In the genomic region with DNA sequence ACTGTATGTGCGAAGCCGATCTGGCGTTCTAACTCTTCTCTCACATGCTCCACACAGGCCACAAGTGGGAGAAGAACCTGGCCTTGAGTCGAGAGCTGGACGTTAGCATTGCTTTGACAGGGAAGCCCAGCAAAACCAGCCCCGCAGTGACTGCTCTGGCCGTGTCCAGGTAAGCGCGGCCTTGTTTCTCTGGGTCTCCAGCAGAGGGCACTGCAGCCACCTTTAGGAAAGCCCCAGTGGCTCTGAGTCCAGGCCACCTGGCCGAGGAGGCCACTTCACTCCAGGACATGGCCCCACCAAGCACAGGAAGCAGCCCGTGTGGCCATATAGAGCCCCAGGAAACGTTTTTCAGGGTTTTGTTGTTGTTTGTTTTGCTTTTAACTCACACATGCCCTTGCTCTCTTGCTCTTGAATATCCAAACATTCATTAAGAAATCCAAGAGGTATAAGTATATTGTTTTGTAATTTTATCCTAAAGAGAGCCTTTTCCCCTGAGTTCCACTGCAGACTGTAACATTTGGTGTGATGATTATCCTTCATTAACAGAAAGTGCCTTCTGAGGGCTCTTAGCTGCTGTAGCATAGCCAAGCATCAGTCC, we compare ENCODE assay signal across 8 cellular contexts. TPM values are rescaled to one million over a fixed set of nuclear protein-coding genes. Genes with fewer than 3 reads are reported as not detected.
A peak's percentile ranks its signal among the peaks of the same experiment; 100 is the strongest.
DNase-seq lines count a peak whose midpoint lies in the region; ATAC-seq and TF ChIP-seq lines count a peak whose summit lies in the region.

No MANE protein-coding gene starts in this region.

- H3K36me3 Mint-ChIP-seq in Caco-2 (ENCODE audit: insufficient read depth, unreplicated experiment) = no peaks in the 10 kb centered on the region

- intact Hi-C loops in Caco-2 (cut with micrococcal nuclease; ENCODE audit: unreplicated experiment) = loop anchor here (1.0 to 10.0 kb wide), 4 partner anchors 183 to 533 kb away; no protein-coding TSS in a partner anchor

- H3K4me3 ChIP-seq in Caco-2 (ENCODE audit: low read depth, low read length) (no peak overlapping the region), HAP-1 (no peak overlapping the region)

- CTCF ChIA-PET in Caco-2 (lab: Charles Lee) = interaction anchor here (1.1 to 1.9 kb wide), 3 partner anchors 180 to 323 kb away, joined by 3 to 7 read pairs (median 4); no protein-coding TSS in a partner anchor

- no peaks in the 10 kb centered on the region for H3K9me3 Mint-ChIP-seq in Caco-2 (ENCODE audit: unreplicated experiment)

- no peaks in the 10 kb centered on the region for H3K27me3 ChIP-seq in Caco-2 (replicated peaks; ENCODE audit: control insufficient read depth, insufficient read depth, low read length)
- H3K27me3 ChIP-seq in HAP-1 (ENCODE audit: low read depth) = no peaks in the 10 kb centered on the region

- in situ Hi-C loops in HAP-1 (cut with MboI; ENCODE audit: low sequenced_read_pairs) = no loop called here

- H3K4me1 Mint-ChIP-seq in Caco-2 (ENCODE audit: low read depth, unreplicated experiment) = no peaks in the 10 kb centered on the region

- TF ChIP-seq CTCF in Caco-2 (IDR thresholded peaks at IDR 0.05; ENCODE audit: insufficient read depth in 1 of 2, low read depth in 1 of 2, low read length in 1 of 2, severe bottlenecking in 1 of 2, unreplicated experiment in 1 of 2) = peak; percentile 87 to 93

- POLR2A ChIA-PET in Caco-2 (lab: Charles Lee) = no interaction called here

- H3K27me3 Mint-ChIP-seq in Caco-2 (ENCODE audit: insufficient read depth, unreplicated experiment) = peaks cover 18% of the 10 kb centered on the region

- ATAC-seq in GM19035 (IDR thresholded peaks at IDR 0.05; ENCODE audit: unreplicated experiment) = no peak

- H3K27ac Mint-ChIP-seq in Caco-2 (ENCODE audit: unreplicated experiment) = no peak overlapping the region

- no peaks in the 10 kb centered on the region for H3K9me3 ChIP-seq in Caco-2
- no peaks in the 10 kb centered on the region for H3K9me3 ChIP-seq in HAP-1

- no peaks in the 10 kb centered on the region for H3K4me1 ChIP-seq in Caco-2
- H3K4me1 ChIP-seq in HAP-1 = no peaks in the 10 kb centered on the region

- H3K4me3 Mint-ChIP-seq in Caco-2 (ENCODE audit: unreplicated experiment) = no peak overlapping the region

- BruUV-seq in Caco-2 (replicated peaks; lab: Mats Ljungman, UMichigan) = no TSS peak

- DNase-seq in Caco-2 (peak; percentile 75 to 80), HAP-1 (ENCODE audit: low spot score in 2 of 2) (peak; percentile 6 to 60), RPMI8226 (peak; percentile 67), astrocyte of the hippocampus (ENCODE audit: low read depth, low spot score) (peak; percentile 56), hypothalamus (lab: John Stamatoyannopoulos, UW) (peak in 39 of 51 donors; percentile 3 to 69 (median 21)), putamen (ENCODE audit: low spot score) (no peak)
- peak; percentile 12 for DNase-seq in stimulated activated CD4-positive, alpha-beta T cell treated with anti-CD3 and anti-CD28 coated beads, Interleukin-12 subunit alpha, Interleukin-12 subunit beta, amount 100 ng/mL, for 4 hours

- H3K36me3 ChIP-seq in Caco-2 (ENCODE audit: control insufficient read depth, insufficient read depth, low read length) (no peaks in the 10 kb centered on the region), HAP-1 (replicated peaks) (no peaks in the 10 kb centered on the region)

RNA-seq across cellular contexts. Expression of a gene that starts 41.8 kb away (rescaled TPM):
- not detected in 2 replicates for total RNA-seq in Caco-2 (2022)
